7 cellular contexts compared by ENCODE assay signal in the genomic region with DNA sequence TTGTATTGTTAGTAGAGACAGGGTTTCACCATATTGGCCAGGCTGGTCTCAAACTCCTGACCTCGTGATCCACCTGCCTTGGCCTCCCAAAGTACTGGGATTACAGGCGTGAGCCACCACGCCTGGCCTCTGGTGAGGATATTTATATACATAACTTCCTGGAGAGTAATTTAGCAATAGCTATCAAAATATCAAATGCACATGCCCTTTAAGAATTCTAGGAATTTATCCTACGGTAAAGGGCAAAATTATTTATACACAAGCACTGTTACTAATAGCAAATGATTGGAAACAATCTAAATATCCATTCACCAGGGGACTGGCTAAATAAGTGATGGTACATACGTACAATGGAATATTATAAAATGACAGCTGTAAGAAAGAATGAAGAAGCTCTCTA. TPM values are rescaled to one million over a fixed set of nuclear protein-coding genes. Genes with fewer than 3 reads are reported as not detected.
A peak's percentile ranks its signal among the peaks of the same experiment; 100 is the strongest.
DNase-seq lines count a peak whose midpoint lies in the region; ATAC-seq and TF ChIP-seq lines count a peak whose summit lies in the region.
"Not testable (repeated sequence)": the region's sequence is repeated elsewhere in the genome, so short reads cannot be mapped to it uniquely, and the experiment has no call there.

No MANE protein-coding gene starts in this region.

- BruUV-seq in Calu3 (replicated peaks; lab: Mats Ljungman, UMichigan); MCF 10A (replicated peaks; lab: Mats Ljungman, UMichigan): not testable (repeated sequence)

- not testable (repeated sequence) for H3K9me3 Mint-ChIP-seq in Calu3 (ENCODE audit: low read depth, unreplicated experiment); activated CD4-positive, alpha-beta T cell treated with anti-CD3 and anti-CD28 coated beads for 36 hours (ENCODE audit: low read depth); MCF 10A (ENCODE audit: unreplicated experiment); naive B cell

- H3K4me3 ChIP-seq in OCI-LY3 (ENCODE audit: low read length); foreskin fibroblast (ENCODE audit: low read depth in 1 of 2, low read length in 2 of 2); spleen: not testable (repeated sequence)

- H3K27ac ChIP-seq in OCI-LY3 (ENCODE audit: low read length) (peak overlapping the region; percentile 96), spleen (peak overlapping the region in 6 of 8 donors; percentile 83 to 92 (median 88))

- not testable (repeated sequence) for ATAC-seq in activated CD4-positive, alpha-beta T cell treated with anti-CD3 and anti-CD28 coated beads for 36 hours; naive B cell (ENCODE audit: low read depth in 2 of 2)

- H3K36me3 ChIP-seq in OCI-LY3 (replicated peaks; ENCODE audit: low read depth, low read length): peaks cover 36% of the 10 kb centered on the region
- H3K36me3 ChIP-seq in spleen: peaks cover 0 to 32% (median 1%) of the 10 kb centered on the region in 6 donors

- intact Hi-C loops in Calu3 (cut with micrococcal nuclease; ENCODE audit: unreplicated experiment): loop anchor here (5.0 kb wide), 1 partner anchor 81 kb away; a partner anchor contains a TSS
- intact Hi-C loops in activated CD4-positive, alpha-beta T cell treated with anti-CD3 and anti-CD28 coated beads for 36 hours (cut with DNase I, micrococcal nuclease): loop anchor here in 1 of 2 experiments (5.0 kb wide), 2 partner anchors 136 to 361 kb away; no protein-coding TSS in a partner anchor
- intact Hi-C loops in MCF 10A (cut with micrococcal nuclease); spleen (cut with DNase I; ENCODE audit: low total_unique reads): not testable (repeated sequence)

- H3K4me2 ChIP-seq in OCI-LY3 (ENCODE audit: low read length): peak overlapping the region; percentile 87

- CTCF ChIA-PET in Calu3 (lab: Charles Lee): not testable (repeated sequence)
- CTCF ChIA-PET in activated CD4-positive, alpha-beta T cell treated with anti-CD3 and anti-CD28 coated beads for 36 hours (lab: Charles Lee): interaction anchor here (0.6 to 1.6 kb wide), 3 partner anchors 9 to 112 kb away, joined by 3 to 6 read pairs (median 3); no protein-coding TSS in a partner anchor
- CTCF ChIA-PET in MCF 10A (lab: Yijun Ruan, JAX): interaction anchor here (0.9 kb wide), 1 partner anchor 41 kb away, joined by 3 read pairs; no protein-coding TSS in a partner anchor

- H3K27ac Mint-ChIP-seq in Calu3 (ENCODE audit: unreplicated experiment) (peak overlapping the region; percentile 44), MCF 10A (ENCODE audit: low read depth, unreplicated experiment) (peak overlapping the region; percentile 16), naive B cell (peak overlapping the region; percentile 47 to 79 (median 73))
- peak overlapping the region; percentile 48 for H3K27ac Mint-ChIP-seq in activated CD4-positive, alpha-beta T cell treated with anti-CD3 and anti-CD28 coated beads for 36 hours

- H3K36me3 Mint-ChIP-seq in Calu3 (ENCODE audit: insufficient read depth, unreplicated experiment): peaks cover 10% of the 10 kb centered on the region
- H3K36me3 Mint-ChIP-seq in activated CD4-positive, alpha-beta T cell treated with anti-CD3 and anti-CD28 coated beads for 36 hours (ENCODE audit: low read depth): peaks cover 19% of the 10 kb centered on the region
- peaks cover 15% of the 10 kb centered on the region for H3K36me3 Mint-ChIP-seq in MCF 10A (ENCODE audit: insufficient read depth, unreplicated experiment)
- not testable (repeated sequence) for H3K36me3 Mint-ChIP-seq in naive B cell

- not testable (repeated sequence) for H2AFZ ChIP-seq in OCI-LY3 (ENCODE audit: low read depth, low read length)

- WGBS in spleen, 5 donors: 87 to 93% (median 90%) methylated on average over 5 of the region's 5 CpGs

- not testable (repeated sequence) for DNase-seq in Calu3; activated CD4-positive, alpha-beta T cell treated with anti-CD3 and anti-CD28 coated beads for 36 hours; MCF 10A (ENCODE audit: unreplicated experiment); naive B cell; spleen
- peak; percentile 9 to 23 for DNase-seq in foreskin fibroblast

- not testable (repeated sequence) for TF ChIP-seq CTCF in Calu3 (IDR thresholded peaks at IDR 0.05; ENCODE audit: unreplicated experiment); OCI-LY3 (IDR thresholded peaks at IDR 0.05; ENCODE audit: low read depth, low read length); MCF 10A (IDR thresholded peaks at IDR 0.05; ENCODE audit: unreplicated experiment); foreskin fibroblast (IDR thresholded peaks at IDR 0.05; ENCODE audit: low read depth, low read length); spleen (IDR thresholded peaks at IDR 0.05 in 8 of 11, conservative IDR thresholded peaks at IDR 0.05 in 3 of 11)

- not testable (repeated sequence) for H3K4me1 Mint-ChIP-seq in Calu3 (ENCODE audit: low read depth, unreplicated experiment)
- H3K4me1 Mint-ChIP-seq in activated CD4-positive, alpha-beta T cell treated with anti-CD3 and anti-CD28 coated beads for 36 hours: peaks cover 38% of the 10 kb centered on the region
- H3K4me1 Mint-ChIP-seq in MCF 10A (ENCODE audit: insufficient read depth, unreplicated experiment) (peaks cover 14% of the 10 kb centered on the region), naive B cell (peaks cover 17 to 47% (median 25%) of the 10 kb centered on the region in 3 donors)

- H3K27me3 ChIP-seq in OCI-LY3 (ENCODE audit: low read depth, low read length); spleen (replicated peaks in 1 of 7): not testable (repeated sequence)

- not testable (repeated sequence) for H4K20me1 ChIP-seq in OCI-LY3 (ENCODE audit: insufficient read depth, low read length)

- H3K27me3 Mint-ChIP-seq in Calu3 (ENCODE audit: unreplicated experiment); activated CD4-positive, alpha-beta T cell treated with anti-CD3 and anti-CD28 coated beads for 36 hours; MCF 10A (ENCODE audit: insufficient read depth, unreplicated experiment); naive B cell: not testable (repeated sequence)

- TF ChIP-seq POLR2A in spleen (IDR thresholded peaks at IDR 0.05): not testable (repeated sequence)

- 0 out of 2 replicates have a peak overlapping the region, but pooled peaks have one; percentile 49 for H3K9ac ChIP-seq in OCI-LY3 (ENCODE audit: low read length)

- not testable (repeated sequence) for H3K4me3 Mint-ChIP-seq in Calu3 (ENCODE audit: low read depth, unreplicated experiment); activated CD4-positive, alpha-beta T cell treated with anti-CD3 and anti-CD28 coated beads for 36 hours; MCF 10A (ENCODE audit: unreplicated experiment); naive B cell

- peaks cover 49% of the 10 kb centered on the region for H3K79me2 ChIP-seq in OCI-LY3 (ENCODE audit: low read length)

- not testable (repeated sequence) for H3K9me3 ChIP-seq in OCI-LY3 (ENCODE audit: insufficient read depth, low read length); spleen

- H3K4me1 ChIP-seq in OCI-LY3 (ENCODE audit: low read length): peaks cover 88% of the 10 kb centered on the region
- peaks cover 21 to 65% (median 34%) of the 10 kb centered on the region in 6 donors for H3K4me1 ChIP-seq in spleen

- POLR2A ChIA-PET in activated CD4-positive, alpha-beta T cell treated with anti-CD3 and anti-CD28 coated beads for 36 hours (lab: Charles Lee): interaction anchor here (0.5 kb wide), 1 partner anchor 40 kb away, joined by 3 read pairs; no protein-coding TSS in a partner anchor
- POLR2A ChIA-PET in MCF 10A (lab: Yijun Ruan, JAX): interaction anchor here (0.5 to 11.1 kb wide), 6 partner anchors 15 to 80 kb away, joined by 3 to 105 read pairs (median 12); a partner anchor contains a TSS

RNA-seq across cellular contexts. Expression of a gene that starts 25.7 kb away (rescaled TPM):
- total RNA-seq in Calu3 (2022): 22.9 and 32.2 TPM in 2 replicates
- total RNA-seq in activated CD4-positive, alpha-beta T cell treated with anti-CD3 and anti-CD28 coated beads for 36 hours: 10 to 100 TPM; 22.7 to 23.4 TPM
- total RNA-seq in MCF 10A (2022): 29.9 and 35.5 TPM in 2 replicates
- polyA plus RNA-seq in naive B cell (ENCODE audit: low read depth in 6 of 6): 10 to 100 TPM; 20.0 to 46.9 (median 24.8) TPM
- total RNA-seq in spleen: 100 to 1,000 TPM in 1 of 7 donors, 10 to 100 TPM in 6; 54.7 to 129 (median 69.6) TPM
- 10 to 100 TPM in 2 of 3 donors, 1 to 10 TPM in 1; 7.5 to 19.5 (median 13.0) TPM for polyA plus RNA-seq in spleen

RNA-seq across cellular contexts. Expression of a gene that starts 38.7 kb away (rescaled TPM):
- total RNA-seq in Calu3 (2022) (37.4 and 37.6 TPM in 2 replicates), MCF 10A (2022) (45.9 and 46.3 TPM in 2 replicates), spleen (10 to 100 TPM; 28.5 to 52.6 (median 42.7) TPM)
- total RNA-seq in activated CD4-positive, alpha-beta T cell treated with anti-CD3 and anti-CD28 coated beads for 36 hours: 10 to 100 TPM; 20.7 to 25.6 TPM
- polyA plus RNA-seq in naive B cell (ENCODE audit: low read depth in 6 of 6) (10 to 100 TPM; 64.2 to 78.5 (median 68.8) TPM), spleen (10 to 100 TPM; 10.9 to 15.7 (median 12.0) TPM)

Comparison
In these comparisons a context has a peak if more than half of its experiments do, and no peak if none do; other contexts are left out.
1. H3K27ac Mint-ChIP-seq: peak in every context shown above with its lines; median percentile 73 in naive B cell; 48 in activated CD4-positive, alpha-beta T cell treated with anti-CD3 and anti-CD28 coated beads for 36 hours; 44 in Calu3; 16 in MCF 10A.